In genomic region chr1:29635073-29635335, GRCh38 we compare ENCODE assay signal across 28 cellular contexts.
"Had no signal": no experiment of that assay in that cellular context is flagged by ENCODE, and none has a peak within 500 bp of the region (broad histone marks: within the 10 kb centered on the region; RNA-seq: fewer than 3 reads in every experiment).

No MANE protein-coding gene starts in this region.

- H3K4me3 ChIP-seq: ascending aorta, breast epithelium, cardiac muscle cell, coronary artery, dorsolateral prefrontal cortex, esophagus muscularis mucosa, gastrocnemius medialis had no signal

- ATAC-seq: activated naive CD4-positive, alpha-beta T cell treated with anti-CD3 and anti-CD28 coated beads, Interleukin-2, amount 50 U/mL, for 72 hours; activated T-cell treated with anti-CD3 and anti-CD28 coated beads, Interleukin-2, amount 50 U/mL, for 72 hours; effector memory CD8-positive, alpha-beta T cell; gastrocnemius medialis had no signal

- H3K36me3 ChIP-seq: ascending aorta, breast epithelium, cardiac muscle cell, esophagus muscularis mucosa, gastrocnemius medialis had no signal

- H3K27me3 ChIP-seq: ascending aorta, breast epithelium, cardiac muscle cell, foreskin keratinocyte, gastrocnemius medialis had no signal

- DNase-seq: activated CD4-positive, alpha-beta memory T cell treated with anti-CD3 and anti-CD28 coated beads, Interleukin-2, amount 10 ng/mL, durations not matched to agents 7 days and 5 days; activated CD4-positive, alpha-beta T cell treated with anti-CD3 and anti-CD28 coated beads for 4 hours; activated CD4-positive, alpha-beta T cell treated with anti-CD3 and anti-CD28 coated beads, Interleukin-2, amount 10 ng/mL, durations not matched to agents 7 days and 5 days; activated CD4-positive, alpha-beta T cell treated with anti-CD3 and anti-CD28 coated beads, Interleukin-2, amount 50 U/mL, for 4 hours; activated CD8-positive, alpha-beta memory T cell treated with anti-CD3 and anti-CD28 coated beads, Interleukin-2, amount 50 U/mL, for 48 hours; activated gamma-delta T cell; activated naive CD4-positive, alpha-beta T cell; activated naive CD4-positive, alpha-beta T cell treated with anti-CD3 and anti-CD28 coated beads, Interleukin-2, amount 10 ng/mL, durations not matched to agents 7 days and 5 days; activated naive CD8-positive, alpha-beta T cell treated with anti-CD3 and anti-CD28 coated beads, Interleukin-2, amount 10 ng/mL, durations not matched to agents 7 days and 5 days; activated T-cell treated with anti-CD3 and anti-CD28 coated beads for 4 hours; activated T-cell treated with anti-CD3 and anti-CD28 coated beads, Interleukin-2, amount 50 U/mL, for 24 hours; activated T-cell treated with anti-CD3 and anti-CD28 coated beads, Interleukin-2, amount 50 U/mL, for 72 hours; dorsolateral prefrontal cortex; effector CD4-positive, alpha-beta T cell; effector memory CD8-positive, alpha-beta T cell; erythroblast; foreskin keratinocyte; gastrocnemius medialis; T-helper 2 cell had no signal

- H3K27ac Mint-ChIP-seq: activated CD4-positive, alpha-beta memory T cell treated with anti-CD3 and anti-CD28 coated beads, Interleukin-2, amount 10 ng/mL, durations not matched to agents 7 days and 5 days; activated CD4-positive, alpha-beta T cell treated with anti-CD3 and anti-CD28 coated beads, Interleukin-2, amount 10 ng/mL, durations not matched to agents 7 days and 5 days; activated naive CD4-positive, alpha-beta T cell treated with anti-CD3 and anti-CD28 coated beads, Interleukin-2, amount 10 ng/mL, durations not matched to agents 7 days and 5 days; activated naive CD8-positive, alpha-beta T cell treated with anti-CD3 and anti-CD28 coated beads, Interleukin-2, amount 10 ng/mL, durations not matched to agents 7 days and 5 days; activated T-cell treated with anti-CD3 and anti-CD28 coated beads, Interleukin-2, amount 50 U/mL, for 24 hours; activated T-cell treated with anti-CD3 and anti-CD28 coated beads, Interleukin-2, amount 50 U/mL, for 72 hours; dendritic cell treated with granulocyte-macrophage colony-stimulating factor and Interleukin-4, amounts not matched to agents 40 ng/mL and 50 ng/mL, for 4 days; effector memory CD8-positive, alpha-beta T cell had no signal

- H3K9me3 ChIP-seq: ascending aorta, breast epithelium, esophagus muscularis mucosa, gastrocnemius medialis had no signal

- H3K4me1 ChIP-seq: ascending aorta, breast epithelium, gastrocnemius medialis had no signal

- H3K27me3 Mint-ChIP-seq: activated CD4-positive, alpha-beta T cell treated with anti-CD3 and anti-CD28 coated beads, Interleukin-2, amount 10 ng/mL, durations not matched to agents 7 days and 5 days; dendritic cell treated with granulocyte-macrophage colony-stimulating factor and Interleukin-4, amounts not matched to agents 40 ng/mL and 50 ng/mL, for 4 days had no signal

- H3K4me3 Mint-ChIP-seq: activated CD4-positive, alpha-beta memory T cell treated with anti-CD3 and anti-CD28 coated beads, Interleukin-2, amount 10 ng/mL, durations not matched to agents 7 days and 5 days; activated CD4-positive, alpha-beta T cell treated with anti-CD3 and anti-CD28 coated beads, Interleukin-2, amount 10 ng/mL, durations not matched to agents 7 days and 5 days; activated naive CD4-positive, alpha-beta T cell treated with anti-CD3 and anti-CD28 coated beads, Interleukin-2, amount 10 ng/mL, durations not matched to agents 7 days and 5 days; activated naive CD8-positive, alpha-beta T cell treated with anti-CD3 and anti-CD28 coated beads, Interleukin-2, amount 10 ng/mL, durations not matched to agents 7 days and 5 days; activated T-cell treated with anti-CD3 and anti-CD28 coated beads, Interleukin-2, amount 50 U/mL, for 24 hours; activated T-cell treated with anti-CD3 and anti-CD28 coated beads, Interleukin-2, amount 50 U/mL, for 72 hours; brain; central memory CD8-positive, alpha-beta T cell; dendritic cell treated with granulocyte-macrophage colony-stimulating factor and Interleukin-4, amounts not matched to agents 40 ng/mL and 50 ng/mL, for 4 days; effector memory CD8-positive, alpha-beta T cell had no signal

- H3K9me3 Mint-ChIP-seq: activated CD4-positive, alpha-beta memory T cell treated with anti-CD3 and anti-CD28 coated beads, Interleukin-2, amount 10 ng/mL, durations not matched to agents 7 days and 5 days; activated CD4-positive, alpha-beta T cell treated with anti-CD3 and anti-CD28 coated beads, Interleukin-2, amount 10 ng/mL, durations not matched to agents 7 days and 5 days; activated naive CD4-positive, alpha-beta T cell treated with anti-CD3 and anti-CD28 coated beads, Interleukin-2, amount 10 ng/mL, durations not matched to agents 7 days and 5 days; activated naive CD4-positive, alpha-beta T cell treated with anti-CD3 and anti-CD28 coated beads, Interleukin-2, amount 50 U/mL, for 72 hours; activated naive CD8-positive, alpha-beta T cell treated with anti-CD3 and anti-CD28 coated beads, Interleukin-2, amount 10 ng/mL, durations not matched to agents 7 days and 5 days; activated T-cell treated with anti-CD3 and anti-CD28 coated beads, Interleukin-2, amount 50 U/mL, for 24 hours; activated T-cell treated with anti-CD3 and anti-CD28 coated beads, Interleukin-2, amount 50 U/mL, for 72 hours; central memory CD8-positive, alpha-beta T cell; dendritic cell treated with granulocyte-macrophage colony-stimulating factor and Interleukin-4, amounts not matched to agents 40 ng/mL and 50 ng/mL, for 4 days; effector memory CD8-positive, alpha-beta T cell had no signal

- H3K4me1 Mint-ChIP-seq: activated CD4-positive, alpha-beta memory T cell treated with anti-CD3 and anti-CD28 coated beads, Interleukin-2, amount 10 ng/mL, durations not matched to agents 7 days and 5 days; activated CD4-positive, alpha-beta T cell treated with anti-CD3 and anti-CD28 coated beads, Interleukin-2, amount 10 ng/mL, durations not matched to agents 7 days and 5 days; activated naive CD4-positive, alpha-beta T cell treated with anti-CD3 and anti-CD28 coated beads, Interleukin-2, amount 10 ng/mL, durations not matched to agents 7 days and 5 days; activated naive CD8-positive, alpha-beta T cell treated with anti-CD3 and anti-CD28 coated beads, Interleukin-2, amount 10 ng/mL, durations not matched to agents 7 days and 5 days; central memory CD8-positive, alpha-beta T cell had no signal

- H3K36me3 Mint-ChIP-seq: activated naive CD4-positive, alpha-beta T cell treated with anti-CD3 and anti-CD28 coated beads, Interleukin-2, amount 10 ng/mL, durations not matched to agents 7 days and 5 days; activated naive CD4-positive, alpha-beta T cell treated with anti-CD3 and anti-CD28 coated beads, Interleukin-2, amount 50 U/mL, for 72 hours; activated naive CD8-positive, alpha-beta T cell treated with anti-CD3 and anti-CD28 coated beads, Interleukin-2, amount 10 ng/mL, durations not matched to agents 7 days and 5 days; brain had no signal

- H3K27ac ChIP-seq: ascending aorta, breast epithelium, cardiac muscle cell, coronary artery, dorsolateral prefrontal cortex, esophagus muscularis mucosa, foreskin keratinocyte, gastrocnemius medialis had no signal
